ENCODE assay signal across 1 cellular context in the genomic region with DNA sequence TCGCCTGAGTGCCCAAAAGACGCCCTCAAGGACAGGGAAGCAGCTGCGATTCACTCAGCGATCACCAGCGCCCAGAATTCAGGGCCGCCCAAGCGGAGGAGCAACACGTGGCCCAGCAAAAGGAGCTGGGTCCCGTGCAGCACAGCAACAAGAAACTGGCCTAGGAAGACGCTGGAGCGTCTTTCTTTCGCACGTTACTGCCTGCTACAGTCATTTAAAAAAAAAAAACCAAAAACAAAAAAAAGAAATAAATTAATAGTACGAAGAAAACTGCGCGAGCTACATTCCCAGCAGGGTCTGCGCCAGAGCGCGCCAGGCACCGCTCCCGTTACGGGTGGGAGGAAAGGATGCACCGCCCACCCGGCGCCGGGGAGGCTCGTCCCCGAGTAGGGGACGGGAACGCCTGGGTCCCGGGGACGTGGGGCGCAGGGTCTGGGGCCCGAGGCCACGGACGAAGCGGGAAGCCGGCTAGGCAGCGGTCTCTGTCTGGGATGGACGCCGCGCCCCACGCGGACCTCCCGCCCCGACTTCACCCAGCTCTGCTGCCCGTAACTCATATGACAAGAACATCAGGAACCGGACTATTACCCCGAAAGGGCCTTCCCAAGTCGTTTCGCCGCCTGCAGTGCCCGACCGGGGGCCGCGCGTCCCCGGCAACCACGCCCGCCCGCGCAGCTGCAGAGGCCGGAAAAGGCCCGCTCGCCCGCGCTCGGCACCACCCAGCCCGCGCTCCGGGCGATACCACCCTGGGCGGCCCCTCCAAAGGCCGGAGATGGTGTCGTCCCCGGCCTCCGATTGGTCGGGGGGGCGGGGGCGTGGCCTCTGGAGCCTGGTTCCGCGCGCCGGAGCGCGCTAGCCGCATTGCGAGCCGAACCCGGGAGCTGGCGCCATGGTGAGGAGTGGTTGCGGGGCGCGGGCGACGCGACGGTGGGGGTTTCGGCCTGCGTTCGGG.
TF ChIP-seq lines count a peak whose summit lies in the region.

Gene NOP56 (plus strand): TSS at position 861 of the 952 bp plus-strand sequence. CDS start 29 bp downstream, at position 890.

TF ChIP-seq in HEK293, 187 proteins besides CTCF, POLR2A, EP300 and RAD21 (continued from another document and continues in another):
- peak; percentile 87 for TF ChIP-seq PATZ1 (tag by site-specific recombination; IDR thresholded peaks at IDR 0.05)
- peak; percentile 96 for TF ChIP-seq ZNF335 (tag by site-specific recombination; conservative IDR thresholded peaks at IDR 0.05)
- TF ChIP-seq OSR2 (tag by site-specific recombination; IDR thresholded peaks at IDR 0.05) = no peak
- TF ChIP-seq ZNF239 (tag by site-specific recombination; IDR thresholded peaks at IDR 0.05) = 0 out of 2 replicates have a peak, but pooled peaks have one; percentile 47
- peak; percentile 90 for TF ChIP-seq ZBTB7A (tag by site-specific recombination; IDR thresholded peaks at IDR 0.05; ENCODE audit: low read depth)
- peak; percentile 41; the same call in 1 of the 2 replicates for TF ChIP-seq ZNF24 (tag by site-specific recombination; IDR thresholded peaks at IDR 0.05)
- TF ChIP-seq KLF16 (tag by site-specific recombination; IDR thresholded peaks at IDR 0.05) = peak; percentile 51; the same call in 1 of the 2 replicates
- no peak for TF ChIP-seq ZNF121 (tag by site-specific recombination; IDR thresholded peaks at IDR 0.05)
- TF ChIP-seq ZNF561 (tag by site-specific recombination; IDR thresholded peaks at IDR 0.05; ENCODE audit: borderline replicate concordance) = peak; percentile 97
- TF ChIP-seq ZNF658 (tag by site-specific recombination; IDR thresholded peaks at IDR 0.05) = no peak
- TF ChIP-seq, protein P1, sequence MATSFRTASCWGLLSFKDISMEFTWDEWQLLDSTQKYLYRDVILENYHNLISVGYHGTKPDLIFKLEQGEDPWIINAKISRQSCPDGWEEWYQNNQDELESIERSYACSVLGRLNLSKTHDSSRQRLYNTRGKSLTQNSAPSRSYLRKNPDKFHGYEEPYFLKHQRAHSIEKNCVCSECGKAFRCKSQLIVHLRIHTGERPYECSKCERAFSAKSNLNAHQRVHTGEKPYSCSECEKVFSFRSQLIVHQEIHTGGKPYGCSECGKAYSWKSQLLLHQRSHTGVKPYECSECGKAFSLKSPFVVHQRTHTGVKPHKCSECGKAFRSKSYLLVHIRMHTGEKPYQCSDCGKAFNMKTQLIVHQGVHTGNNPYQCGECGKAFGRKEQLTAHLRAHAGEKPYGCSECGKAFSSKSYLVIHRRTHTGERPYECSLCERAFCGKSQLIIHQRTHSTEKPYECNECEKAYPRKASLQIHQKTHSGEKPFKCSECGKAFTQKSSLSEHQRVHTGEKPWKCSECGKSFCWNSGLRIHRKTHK (tag by site-specific recombination; IDR thresholded peaks at IDR 0.05) = no peak
- TF ChIP-seq ZNF175 (tag by site-specific recombination; IDR thresholded peaks at IDR 0.05) = no peak
- TF ChIP-seq, protein P2, sequence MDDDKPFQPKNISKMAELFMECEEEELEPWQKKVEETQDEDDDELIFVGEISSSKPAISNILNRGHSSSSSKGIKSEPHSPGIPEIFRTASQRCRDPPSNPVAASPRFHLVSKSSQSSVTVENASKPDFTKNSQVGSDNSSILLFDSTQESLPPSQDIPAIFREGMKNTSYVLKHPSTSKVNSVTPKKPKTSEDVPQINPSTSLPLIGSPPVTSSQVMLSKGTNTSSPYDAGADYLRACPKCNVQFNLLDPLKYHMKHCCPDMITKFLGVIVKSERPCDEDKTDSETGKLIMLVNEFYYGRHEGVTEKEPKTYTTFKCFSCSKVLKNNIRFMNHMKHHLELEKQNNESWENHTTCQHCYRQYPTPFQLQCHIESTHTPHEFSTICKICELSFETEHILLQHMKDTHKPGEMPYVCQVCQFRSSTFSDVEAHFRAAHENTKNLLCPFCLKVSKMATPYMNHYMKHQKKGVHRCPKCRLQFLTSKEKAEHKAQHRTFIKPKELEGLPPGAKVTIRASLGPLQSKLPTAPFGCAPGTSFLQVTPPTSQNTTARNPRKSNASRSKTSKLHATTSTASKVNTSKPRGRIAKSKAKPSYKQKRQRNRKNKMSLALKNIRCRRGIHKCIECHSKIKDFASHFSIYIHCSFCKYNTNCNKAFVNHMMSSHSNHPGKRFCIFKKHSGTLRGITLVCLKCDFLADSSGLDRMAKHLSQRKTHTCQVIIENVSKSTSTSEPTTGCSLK (tag by site-specific recombination; IDR thresholded peaks at IDR 0.05) = no peak
- TF ChIP-seq HOXA7 (CRISPR knock-in tag; IDR thresholded peaks at IDR 0.05; ENCODE audit: borderline replicate concordance) = no peak
- TF ChIP-seq KLF8 (tag by site-specific recombination; IDR thresholded peaks at IDR 0.05) = peak; percentile 90
- TF ChIP-seq TCF7L2 (IDR thresholded peaks at IDR 0.05; ENCODE audit: borderline replicate concordance, low read depth, low read length) = no peak
- no peak for TF ChIP-seq ZSCAN18 (tag by site-specific recombination; IDR thresholded peaks at IDR 0.05)
- TF ChIP-seq, protein P3, sequence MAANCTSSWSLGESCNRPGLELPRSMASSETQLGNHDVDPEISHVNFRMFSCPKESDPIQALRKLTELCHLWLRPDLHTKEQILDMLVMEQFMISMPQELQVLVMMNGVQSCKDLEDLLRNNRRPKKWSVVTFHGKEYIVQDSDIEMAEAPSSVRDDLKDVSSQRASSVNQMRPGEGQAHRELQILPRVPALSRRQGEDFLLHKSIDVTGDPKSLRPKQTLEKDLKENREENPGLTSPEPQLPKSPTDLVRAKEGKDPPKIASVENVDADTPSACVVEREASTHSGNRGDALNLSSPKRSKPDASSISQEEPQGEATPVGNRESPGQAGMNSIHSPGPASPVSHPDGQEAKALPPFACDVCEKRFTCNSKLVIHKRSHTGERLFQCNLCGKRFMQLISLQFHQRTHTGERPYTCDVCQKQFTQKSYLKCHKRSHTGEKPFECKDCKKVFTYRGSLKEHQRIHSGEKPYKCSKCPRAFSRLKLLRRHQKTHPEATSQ (tag by site-specific recombination; IDR thresholded peaks at IDR 0.05) = peak; percentile 69
- no peak for TF ChIP-seq BCL6B (tag by site-specific recombination; IDR thresholded peaks at IDR 0.05)
- TF ChIP-seq IKZF3 (tag by site-specific recombination; IDR thresholded peaks at IDR 0.05) = no peak; the same call in none of the 2 replicates
- no peak for TF ChIP-seq SETDB1 (IDR thresholded peaks at IDR 0.05; ENCODE audit: insufficient read length, low read length)
- TF ChIP-seq ELK4 (IDR thresholded peaks at IDR 0.05; ENCODE audit: borderline replicate concordance, low read depth, low read length) = no peak
- TF ChIP-seq ZNF791 (tag by site-specific recombination; IDR thresholded peaks at IDR 0.05) = no peak
- peak; percentile 69; the same call in 1 of the 2 replicates for TF ChIP-seq ZFP69B (tag by site-specific recombination; IDR thresholded peaks at IDR 0.05)
- TF ChIP-seq ZNF580 (tag by site-specific recombination; IDR thresholded peaks at IDR 0.05) = no peak
- TF ChIP-seq, protein P4, sequence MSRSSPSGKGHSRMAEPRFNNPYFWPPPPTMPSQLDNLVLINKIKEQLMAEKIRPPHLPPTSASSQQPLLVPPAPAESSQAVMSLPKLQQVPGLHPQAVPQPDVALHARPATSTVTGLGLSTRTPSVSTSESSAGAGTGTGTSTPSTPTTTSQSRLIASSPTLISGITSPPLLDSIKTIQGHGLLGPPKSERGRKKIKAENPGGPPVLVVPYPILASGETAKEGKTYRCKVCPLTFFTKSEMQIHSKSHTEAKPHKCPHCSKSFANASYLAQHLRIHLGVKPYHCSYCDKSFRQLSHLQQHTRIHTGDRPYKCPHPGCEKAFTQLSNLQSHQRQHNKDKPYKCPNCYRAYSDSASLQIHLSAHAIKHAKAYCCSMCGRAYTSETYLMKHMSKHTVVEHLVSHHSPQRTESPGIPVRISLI (tag by site-specific recombination; IDR thresholded peaks at IDR 0.05) = peak; percentile 81; the same call in 1 of the 2 replicates
- TF ChIP-seq SCRT2 (tag by site-specific recombination; IDR thresholded peaks at IDR 0.05) = peak; percentile 99
- TF ChIP-seq ATF2 (tag by site-specific recombination; IDR thresholded peaks at IDR 0.05; ENCODE audit: low read depth) = no peak
- no peak for TF ChIP-seq ZNF571 (tag by site-specific recombination; IDR thresholded peaks at IDR 0.05)
- TF ChIP-seq ZEB2 (tag by site-specific recombination; IDR thresholded peaks at IDR 0.05) = peak; percentile 96
- TF ChIP-seq, protein P5, sequence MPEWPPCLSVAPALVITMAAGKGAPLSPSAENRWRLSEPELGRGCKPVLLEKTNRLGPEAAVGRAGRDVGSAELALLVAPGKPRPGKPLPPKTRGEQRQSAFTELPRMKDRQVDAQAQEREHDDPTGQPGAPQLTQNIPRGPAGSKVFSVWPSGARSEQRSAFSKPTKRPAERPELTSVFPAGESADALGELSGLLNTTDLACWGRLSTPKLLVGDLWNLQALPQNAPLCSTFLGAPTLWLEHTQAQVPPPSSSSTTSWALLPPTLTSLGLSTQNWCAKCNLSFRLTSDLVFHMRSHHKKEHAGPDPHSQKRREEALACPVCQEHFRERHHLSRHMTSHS (tag by site-specific recombination; IDR thresholded peaks at IDR 0.05) = no peak
- TF ChIP-seq, protein P6, sequence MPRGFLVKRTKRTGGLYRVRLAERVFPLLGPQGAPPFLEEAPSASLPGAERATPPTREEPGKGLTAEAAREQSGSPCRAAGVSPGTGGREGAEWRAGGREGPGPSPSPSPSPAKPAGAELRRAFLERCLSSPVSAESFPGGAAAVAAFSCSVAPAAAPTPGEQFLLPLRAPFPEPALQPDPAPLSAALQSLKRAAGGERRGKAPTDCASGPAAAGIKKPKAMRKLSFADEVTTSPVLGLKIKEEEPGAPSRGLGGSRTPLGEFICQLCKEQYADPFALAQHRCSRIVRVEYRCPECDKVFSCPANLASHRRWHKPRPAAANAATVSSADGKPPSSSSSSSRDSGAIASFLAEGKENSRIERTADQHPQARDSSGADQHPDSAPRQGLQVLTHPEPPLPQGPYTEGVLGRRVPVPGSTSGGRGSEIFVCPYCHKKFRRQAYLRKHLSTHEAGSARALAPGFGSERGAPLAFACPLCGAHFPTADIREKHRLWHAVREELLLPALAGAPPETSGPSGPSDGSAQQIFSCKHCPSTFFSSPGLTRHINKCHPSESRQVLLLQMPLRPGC (tag by site-specific recombination; IDR thresholded peaks at IDR 0.05) = peak; percentile 46; the same call in 1 of the 2 replicates
- no peak; the same call in 1 of the 2 replicates for TF ChIP-seq BCL11B (tag by site-specific recombination; IDR thresholded peaks at IDR 0.05; ENCODE audit: low read depth)
- no peak for TF ChIP-seq ZNF548 (tag by site-specific recombination; IDR thresholded peaks at IDR 0.05)
- no peak for TF ChIP-seq OVOL3 (tag by site-specific recombination; IDR thresholded peaks at IDR 0.05)
- TF ChIP-seq ZNF112 (tag by site-specific recombination; IDR thresholded peaks at IDR 0.05) = no peak
